9 cellular contexts compared by ENCODE assay signal in genomic region chr22:40258463-40259046, GRCh38.
A peak's percentile ranks its signal among the peaks of the same experiment; 100 is the strongest.
DNase-seq lines count a peak whose midpoint lies in the region; ATAC-seq, FAIRE-seq and TF ChIP-seq lines count a peak whose summit lies in the region.
"Had no signal": no experiment of that assay in that cellular context is flagged by ENCODE, and none has a peak within 500 bp of the region (broad histone marks: within the 10 kb centered on the region; RNA-seq: fewer than 3 reads in every experiment).

No MANE protein-coding gene starts in this region.

- peaks cover 36% of the 10 kb centered on the region for H3K4me1 Mint-ChIP-seq in activated CD8-positive, alpha-beta memory T cell treated with anti-CD3 and anti-CD28 coated beads, Interleukin-2, amount 10 ng/mL, durations not matched to agents 7 days and 5 days
- peaks cover 2% of the 10 kb centered on the region for H3K4me1 Mint-ChIP-seq in brain

- peaks cover 5 to 6% of the 10 kb centered on the region in 2 donors for H3K36me3 ChIP-seq in kidney (ENCODE audit: control insufficient read depth in 1 of 2, insufficient read depth in 2 of 2, low read length in 2 of 2)
- peaks cover 0 to 29% (median 2%) of the 10 kb centered on the region in 3 donors for H3K36me3 ChIP-seq in tibial nerve

- H3K27me3 ChIP-seq in tibial nerve: no peaks in the 10 kb centered on the region
- H3K27me3 ChIP-seq: SJSA1 had no signal

- WGBS in tibial nerve, 2 donors: 58 to 66% methylated on average over 2 of the region's 2 CpGs

- H3K9ac ChIP-seq in kidney (ENCODE audit: low read length in 2 of 2): no peak overlapping the region

- POLR2A ChIA-PET in GM10248 (lab: Yijun Ruan, JAX): no interaction called here

- intact Hi-C loops in kidney (cut with DNase I): no loop called here

- H3K27me3 Mint-ChIP-seq in activated CD8-positive, alpha-beta memory T cell treated with anti-CD3 and anti-CD28 coated beads, Interleukin-2, amount 10 ng/mL, durations not matched to agents 7 days and 5 days: no peaks in the 10 kb centered on the region
- H3K27me3 Mint-ChIP-seq in brain: no peaks in the 10 kb centered on the region

- peak; percentile 36 for ATAC-seq in activated CD8-positive, alpha-beta memory T cell treated with anti-CD3 and anti-CD28 coated beads, Interleukin-2, amount 10 ng/mL, durations not matched to agents 7 days and 5 days
- no peak for ATAC-seq in GM21825 (IDR thresholded peaks at IDR 0.05; ENCODE audit: unreplicated experiment)

- TF ChIP-seq POLR2A in tibial nerve (IDR thresholded peaks at IDR 0.05): no peak

- H3K4me1 ChIP-seq in kidney (ENCODE audit: control insufficient read depth in 1 of 2, insufficient read depth in 1 of 2, low read depth in 1 of 2, low read length in 2 of 2): peaks cover 3 to 6% of the 10 kb centered on the region in 2 donors
- H3K4me1 ChIP-seq in tibial nerve: peaks cover 0 to 30% (median 12%) of the 10 kb centered on the region in 4 donors
- H3K4me1 ChIP-seq: SJSA1 had no signal

- H3K27ac ChIP-seq in kidney (ENCODE audit: low read depth in 2 of 2, low read length in 2 of 2): no peak overlapping the region
- peak overlapping the region in 3 of 4 donors; percentile 56 to 60 (median 60) for H3K27ac ChIP-seq in tibial nerve
- H3K27ac ChIP-seq: SJSA1 had no signal

- no peak for DNase-seq in activated CD8-positive, alpha-beta memory T cell treated with anti-CD3 and anti-CD28 coated beads, Interleukin-2, amount 10 ng/mL, durations not matched to agents 7 days and 5 days
- DNase-seq in activated CD8-positive, alpha-beta memory T cell treated with anti-CD3 and anti-CD28 coated beads, Interleukin-2, amount 50 U/mL, for 4 hours: no peak
- no peak for DNase-seq in kidney
- DNase-seq in tibial nerve (ENCODE audit: low spot score in 2 of 2): no peak
- DNase-seq in GM10248 (ENCODE audit: extremely low spot score): no peak
- DNase-seq in NK-92 (lab: John Stamatoyannopoulos, UW; ENCODE audit: unreplicated experiment): no peak

- H3K9me3 ChIP-seq in kidney (ENCODE audit: control insufficient read depth in 1 of 2, low read length in 2 of 2) (no peaks in the 10 kb centered on the region), tibial nerve (no peaks in the 10 kb centered on the region)
- H3K9me3 ChIP-seq: SJSA1 had no signal

- H3K27ac Mint-ChIP-seq in activated CD8-positive, alpha-beta memory T cell treated with anti-CD3 and anti-CD28 coated beads, Interleukin-2, amount 10 ng/mL, durations not matched to agents 7 days and 5 days: peak overlapping the region; percentile 35
- H3K27ac Mint-ChIP-seq in brain: peak overlapping the region in 3 of 5 experiments; percentile 14 to 54 (median 19)

- no peak overlapping the region for H3K4me3 Mint-ChIP-seq in activated CD8-positive, alpha-beta memory T cell treated with anti-CD3 and anti-CD28 coated beads, Interleukin-2, amount 10 ng/mL, durations not matched to agents 7 days and 5 days
- no peak overlapping the region for H3K4me3 Mint-ChIP-seq in brain

- FAIRE-seq in kidney (lab: Jason Lieb, UNC): peak; percentile 46

- H3K36me3 Mint-ChIP-seq in activated CD8-positive, alpha-beta memory T cell treated with anti-CD3 and anti-CD28 coated beads, Interleukin-2, amount 10 ng/mL, durations not matched to agents 7 days and 5 days: peaks cover 36% of the 10 kb centered on the region
- H3K36me3 Mint-ChIP-seq in brain: peaks cover 69% of the 10 kb centered on the region

- TF ChIP-seq EP300 in tibial nerve (IDR thresholded peaks at IDR 0.05): no peak

- no peaks in the 10 kb centered on the region for H3K9me3 Mint-ChIP-seq in activated CD8-positive, alpha-beta memory T cell treated with anti-CD3 and anti-CD28 coated beads, Interleukin-2, amount 10 ng/mL, durations not matched to agents 7 days and 5 days (ENCODE audit: low read depth)
- H3K9me3 Mint-ChIP-seq in brain: peaks cover 0 to 2% (median 0%) of the 10 kb centered on the region in 5 experiments

- CTCF ChIA-PET in activated CD8-positive, alpha-beta memory T cell treated with anti-CD3 and anti-CD28 coated beads, Interleukin-2, amount 10 ng/mL, durations not matched to agents 7 days and 5 days (lab: Charles Lee): interaction anchor here (1.7 kb wide), 1 partner anchor 89 kb away, joined by 5 read pairs; no protein-coding TSS in a partner anchor
- CTCF ChIA-PET in GM10248 (lab: Yijun Ruan, JAX): interaction anchor here (1.1 to 1.3 kb wide), 2 partner anchors 10 to 17 kb away, joined by 3 to 4 read pairs; no protein-coding TSS in a partner anchor

- H3K4me3 ChIP-seq in kidney (ENCODE audit: low read length in 2 of 2): no peak overlapping the region
- no peak overlapping the region for H3K4me3 ChIP-seq in tibial nerve
- H3K4me3 ChIP-seq: SJSA1 had no signal

- TF ChIP-seq CTCF in brain (conservative IDR thresholded peaks at IDR 0.05) (no peak), kidney (IDR thresholded peaks at IDR 0.05; ENCODE audit: borderline replicate concordance, extremely low read depth, insufficient read depth) (no peak), tibial nerve (IDR thresholded peaks at IDR 0.05) (no peak), GM10248 (IDR thresholded peaks at IDR 0.05; ENCODE audit: control extremely low read depth, extremely low read depth, low read depth, missing control alignments) (no peak)

Comparison
In these comparisons a context has a peak if more than half of its experiments do, and no peak if none do; other contexts are left out.
1. H3K27ac ChIP-seq: peak in tibial nerve (3 of 4); none in kidney (0 of 2).